ENCODE assay signal across 25 cellular contexts in genomic region chr1:34396042-34396441, GRCh38.
"Had no signal": no experiment of that assay in that cellular context is flagged by ENCODE, and none has a peak within 500 bp of the region (broad histone marks: within the 10 kb centered on the region; RNA-seq: fewer than 3 reads in every experiment).

No MANE protein-coding gene starts in this region.

- H3K27ac ChIP-seq: colonic mucosa, foreskin keratinocyte, hepatocyte, neutrophil, psoas muscle, right lobe of liver, tibial artery, upper lobe of left lung, uterus had no signal

- H3K4me1 Mint-ChIP-seq: immature natural killer cell; naive B cell; nephron; stimulated activated memory B cell treated with anti-CD40 and anti-IgM and Interleukin-4, amounts not matched to agents 10 μg/mL and 1 μg/mL and 100 μg/mL, for 72 hours had no signal

- H2AFZ ChIP-seq: hepatocyte had no signal

- H3K4me1 ChIP-seq: colonic mucosa, foreskin keratinocyte, psoas muscle, right lobe of liver, tibial artery, upper lobe of left lung, uterus had no signal

- H3K4me3 Mint-ChIP-seq: immature natural killer cell; naive B cell; nephron; stimulated activated memory B cell treated with anti-CD40 and anti-IgM and Interleukin-4, amounts not matched to agents 10 μg/mL and 1 μg/mL and 100 μg/mL, for 72 hours; stimulated activated naive CD8-positive, alpha-beta T cell treated with anti-CD3 and anti-CD28 coated beads, Interleukin-15, Interleukin-2, amounts not matched to agents 100 ng/mL and 50 ng/mL, for 24 hours had no signal

- FAIRE-seq: endothelial cell of umbilical vein, kidney had no signal

- DNase-seq: colonic mucosa; dermis blood vessel endothelial cell; erythroblast; foreskin keratinocyte; head of caudate nucleus; immature natural killer cell; kidney; left colon; left ventricle myocardium superior; mesenchymal stem cell; naive B cell; psoas muscle; retina; right lobe of liver; stimulated activated CD4-positive, alpha-beta T cell treated with anti-CD3 and anti-CD28 coated beads, Interleukin-4, amount 100 ng/mL, for 1 hour; tibial artery; upper lobe of left lung; uterus had no signal

- H3K27me3 Mint-ChIP-seq: stimulated activated memory B cell treated with anti-CD40 and anti-IgM and Interleukin-4, amounts not matched to agents 10 μg/mL and 1 μg/mL and 100 μg/mL, for 72 hours had no signal

- H3K9me3 ChIP-seq: colonic mucosa, neutrophil, psoas muscle, right lobe of liver, tibial artery, upper lobe of left lung, uterus had no signal

- H3K27me3 ChIP-seq: colonic mucosa, foreskin keratinocyte, hepatocyte, neutrophil, right lobe of liver, tibial artery, upper lobe of left lung, uterus had no signal

- H3K4me2 ChIP-seq: hepatocyte had no signal

- H3K36me3 Mint-ChIP-seq: immature natural killer cell; naive B cell; stimulated activated memory B cell treated with anti-CD40 and anti-IgM and Interleukin-4, amounts not matched to agents 10 μg/mL and 1 μg/mL and 100 μg/mL, for 72 hours had no signal

- H3K4me3 ChIP-seq: colonic mucosa, hepatocyte, lung, psoas muscle, right lobe of liver, tibial artery, upper lobe of left lung, uterus had no signal

- H3K27ac Mint-ChIP-seq: immature natural killer cell; naive B cell; nephron; stimulated activated memory B cell treated with anti-CD40 and anti-IgM and Interleukin-4, amounts not matched to agents 10 μg/mL and 1 μg/mL and 100 μg/mL, for 72 hours; stimulated activated naive CD8-positive, alpha-beta T cell treated with anti-CD3 and anti-CD28 coated beads, Interleukin-15, Interleukin-2, amounts not matched to agents 100 ng/mL and 50 ng/mL, for 24 hours had no signal

- H3K36me3 ChIP-seq: colonic mucosa, neutrophil, right lobe of liver, tibial artery, upper lobe of left lung, uterus had no signal

- H3K79me2 ChIP-seq: hepatocyte had no signal

- ATAC-seq: foreskin keratinocyte; left colon; left ventricle myocardium superior; psoas muscle; right lobe of liver; stimulated activated memory B cell treated with anti-CD40 and anti-IgM and Interleukin-4, amounts not matched to agents 10 μg/mL and 1 μg/mL and 100 μg/mL, for 72 hours had no signal
